10 cellular contexts compared by ENCODE assay signal in the genomic region with DNA sequence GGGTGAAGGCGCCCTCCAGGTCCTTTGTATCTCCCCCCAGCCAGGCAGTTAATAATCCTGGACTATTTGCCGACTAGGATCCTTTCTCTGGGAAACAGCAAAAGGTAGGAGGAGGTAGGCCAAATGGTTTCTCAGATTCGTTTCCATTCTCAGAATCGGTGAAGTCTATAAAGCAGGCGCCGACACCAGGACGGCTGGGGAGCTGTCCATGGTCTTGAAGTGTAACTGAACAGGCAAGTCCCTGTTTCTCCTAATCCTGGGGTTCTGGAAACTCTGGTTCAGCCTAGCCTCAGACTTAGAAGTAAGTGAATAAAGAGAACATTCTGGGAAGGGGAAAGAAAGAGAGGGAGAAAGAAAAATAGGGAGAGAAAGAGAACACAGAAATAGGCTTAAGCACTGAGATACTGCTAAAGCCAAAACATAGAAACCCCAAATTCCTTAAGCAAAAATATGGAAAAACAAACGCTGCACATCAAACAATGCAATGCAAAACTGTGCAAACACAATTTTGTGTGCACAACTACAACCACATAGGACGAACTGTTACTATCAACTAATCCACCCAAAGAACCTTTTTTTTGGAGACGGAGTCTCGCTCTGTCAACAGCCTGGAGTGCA. TPM values are rescaled to one million over a fixed set of nuclear protein-coding genes. Genes with fewer than 3 reads are reported as not detected.
DNase-seq lines count a peak whose midpoint lies in the region; ATAC-seq and TF ChIP-seq lines count a peak whose summit lies in the region.
"Had no signal": no experiment of that assay in that cellular context is flagged by ENCODE, and none has a peak within 500 bp of the region (broad histone marks: within the 10 kb centered on the region; RNA-seq: fewer than 3 reads in every experiment).

No MANE protein-coding gene starts in this region.

- in situ Hi-C loops in astrocyte of the spinal cord (cut with HindIII; ENCODE audit: low sequenced_read_pairs): no loop called here

- TF ChIP-seq CTCF in astrocyte of the spinal cord (IDR thresholded peaks at IDR 0.05; ENCODE audit: low read depth, low read length): no peak

- no peak overlapping the region for H3K4me3 ChIP-seq in astrocyte of the spinal cord (ENCODE audit: low read depth, low read length)
- H3K4me3 ChIP-seq: skin epidermis had no signal

- DNase-seq in Daoy (ENCODE audit: low read depth) (peak; percentile 58), NAMALWA (ENCODE audit: low spot score) (peak; percentile 28), astrocyte of the spinal cord (ENCODE audit: low read depth, low spot score) (peak; percentile 81), medulla oblongata (ENCODE audit: extremely low spot score) (peak; percentile 69), GM19238 (ENCODE audit: insufficient read length, low spot score) (no peak), NCI-H446 treated with DMSO at 0.1 percent for 48 hours (lab: John Stamatoyannopoulos, UW) (no peak)

- ATAC-seq in GM19035 (IDR thresholded peaks at IDR 0.05; ENCODE audit: unreplicated experiment): no peak
- ATAC-seq in GM19455 (IDR thresholded peaks at IDR 0.05; ENCODE audit: unreplicated experiment): no peak
- ATAC-seq: activated naive CD4-positive, alpha-beta T cell treated with anti-CD3 and anti-CD28 coated beads, Interleukin-2, amount 50 U/mL, for 72 hours had no signal

RNA-seq across cellular contexts. Expression of gene INA, which starts 11.1 kb away (rescaled TPM):
- 0.46 and 1.1 TPM in 2 replicates for total RNA-seq in Daoy (2014; rRNA removed; shearing (Covaris generic))

RNA-seq across cellular contexts. Expression of gene RPEL1, which starts 20.1 kb away (rescaled TPM):
- total RNA-seq in Daoy (2014; rRNA removed; shearing (Covaris generic)): 0.06 TPM in 2 replicates
- total RNA-seq: activated naive CD4-positive, alpha-beta T cell treated with anti-CD3 and anti-CD28 coated beads, Interleukin-2, amount 50 U/mL, for 72 hours had no signal

Comparison
In these comparisons a context has a peak if more than half of its experiments do, and no peak if none do; other contexts are left out.
1. DNase-seq: peak in Daoy (single experiment), NAMALWA (single experiment), astrocyte of the spinal cord (single experiment) and medulla oblongata (single experiment); none in GM19238 (single experiment) and NCI-H446 treated with DMSO at 0.1 percent for 48 hours (single experiment).